ENCODE assay signal across 8 cellular contexts in genomic region chr19:5804516-5805464, GRCh38. TPM values are rescaled to one million over a fixed set of nuclear protein-coding genes. Genes with fewer than 3 reads are reported as not detected.
DNase-seq lines count a peak whose midpoint lies in the region; ATAC-seq and TF ChIP-seq lines count a peak whose summit lies in the region.

NRTN (plus strand) TSS chr19:5805067; CDS start chr19:5824166, 19,099 bp downstream.

- peak; percentile 56 for DNase-seq in NCI-H2227 (lab: John Stamatoyannopoulos, UW; ENCODE audit: unreplicated experiment)
- no peak for DNase-seq in NCI-H2227 treated with DMSO at 0.1 percent for 48 hours (lab: John Stamatoyannopoulos, UW)
- no peak for DNase-seq in T-helper 2 cell treated with Interferon-gamma antibody and Interleukin-4, amounts not matched to agents 5 μg/mL and 100 μg/mL, for 36 hours (ENCODE audit: low spot score)
- peak; percentile 10 for DNase-seq in cerebellar cortex (ENCODE audit: low spot score)
- no peak for DNase-seq in mesothelial cell of epicardium (ENCODE audit: low spot score in 2 of 2, unreplicated experiment in 2 of 2)
- DNase-seq in vagina (ENCODE audit: extremely low spot score in 2 of 2), result no peak
- DNase-seq in putamen (ENCODE audit: low spot score), result no peak

- H3K4me1 Mint-ChIP-seq in T-helper 2 cell treated with Interferon-gamma antibody and Interleukin-4, amounts not matched to agents 5 μg/mL and 100 μg/mL, for 36 hours (ENCODE audit: low read depth), result peaks cover 18% of the 10 kb centered on the region
- H3K4me1 Mint-ChIP-seq in mesothelial cell of epicardium, result peaks cover 20% of the 10 kb centered on the region

- no peaks in the 10 kb centered on the region for H3K36me3 Mint-ChIP-seq in T-helper 2 cell treated with Interferon-gamma antibody and Interleukin-4, amounts not matched to agents 5 μg/mL and 100 μg/mL, for 36 hours (ENCODE audit: low read depth)
- no peaks in the 10 kb centered on the region for H3K36me3 Mint-ChIP-seq in mesothelial cell of epicardium

- H3K9me3 Mint-ChIP-seq in T-helper 2 cell treated with Interferon-gamma antibody and Interleukin-4, amounts not matched to agents 5 μg/mL and 100 μg/mL, for 36 hours, result no peaks in the 10 kb centered on the region
- no peaks in the 10 kb centered on the region for H3K9me3 Mint-ChIP-seq in mesothelial cell of epicardium

- H3K27ac ChIP-seq in vagina, result peak within 1 kb of the TSS; percentile 56

- peaks cover 8% of the 10 kb centered on the region for H3K27me3 ChIP-seq in vagina

- peak within 1 kb of the TSS; percentile 15 for H3K27ac Mint-ChIP-seq in T-helper 2 cell treated with Interferon-gamma antibody and Interleukin-4, amounts not matched to agents 5 μg/mL and 100 μg/mL, for 36 hours
- peak within 1 kb of the TSS; percentile 50 for H3K27ac Mint-ChIP-seq in mesothelial cell of epicardium

- ATAC-seq in GM19395 (IDR thresholded peaks at IDR 0.05; ENCODE audit: unreplicated experiment), result no peak

- intact Hi-C loops in vagina (cut with DNase I), result loop anchor here (5.0 kb wide), 1 partner anchor 88 kb away; no protein-coding TSS in a partner anchor

- H3K4me1 ChIP-seq in vagina, result peaks cover 26% of the 10 kb centered on the region

- TF ChIP-seq CTCF in mesothelial cell of epicardium (IDR thresholded peaks at IDR 0.05; ENCODE audit: unreplicated experiment), result no peak
- TF ChIP-seq CTCF in vagina (IDR thresholded peaks at IDR 0.05), result no peak

- peak within 1 kb of the TSS; percentile 72 for H3K4me3 Mint-ChIP-seq in T-helper 2 cell treated with Interferon-gamma antibody and Interleukin-4, amounts not matched to agents 5 μg/mL and 100 μg/mL, for 36 hours
- H3K4me3 Mint-ChIP-seq in mesothelial cell of epicardium, result peak within 1 kb of the TSS; percentile 60

- no peak for TF ChIP-seq POLR2A in vagina (IDR thresholded peaks at IDR 0.05)

- H3K9me3 ChIP-seq in vagina, result no peaks in the 10 kb centered on the region

- peaks cover 38% of the 10 kb centered on the region for H3K27me3 Mint-ChIP-seq in T-helper 2 cell treated with Interferon-gamma antibody and Interleukin-4, amounts not matched to agents 5 μg/mL and 100 μg/mL, for 36 hours (ENCODE audit: low read depth)
- H3K27me3 Mint-ChIP-seq in mesothelial cell of epicardium (ENCODE audit: low read depth), result peaks cover 46% of the 10 kb centered on the region

- H3K36me3 ChIP-seq in vagina, result no peaks in the 10 kb centered on the region

- peak within 1 kb of the TSS; percentile 30 to 37 for H3K4me3 ChIP-seq in vagina

RNA-seq across cellular contexts. Expression of gene NRTN, which starts in this region (rescaled TPM):
- total RNA-seq in mesothelial cell of epicardium, result 1.7 to 2.8 TPM (median 2.4 TPM) in 3 replicates
- 3.7 TPM for total RNA-seq in vagina

Comparison
In these comparisons a context has a peak if more than half of its experiments do, and no peak if none do; other contexts are left out.
1. DNase-seq: peak in NCI-H2227 (single experiment) and cerebellar cortex (single experiment); none in NCI-H2227 treated with DMSO at 0.1 percent for 48 hours (single experiment), T-helper 2 cell treated with Interferon-gamma antibody and Interleukin-4, amounts not matched to agents 5 μg/mL and 100 μg/mL, for 36 hours (single experiment), mesothelial cell of epicardium (0 of 2), vagina (0 of 2) and putamen (single experiment).